ENCODE assay signal across 11 cellular contexts in the genomic region with DNA sequence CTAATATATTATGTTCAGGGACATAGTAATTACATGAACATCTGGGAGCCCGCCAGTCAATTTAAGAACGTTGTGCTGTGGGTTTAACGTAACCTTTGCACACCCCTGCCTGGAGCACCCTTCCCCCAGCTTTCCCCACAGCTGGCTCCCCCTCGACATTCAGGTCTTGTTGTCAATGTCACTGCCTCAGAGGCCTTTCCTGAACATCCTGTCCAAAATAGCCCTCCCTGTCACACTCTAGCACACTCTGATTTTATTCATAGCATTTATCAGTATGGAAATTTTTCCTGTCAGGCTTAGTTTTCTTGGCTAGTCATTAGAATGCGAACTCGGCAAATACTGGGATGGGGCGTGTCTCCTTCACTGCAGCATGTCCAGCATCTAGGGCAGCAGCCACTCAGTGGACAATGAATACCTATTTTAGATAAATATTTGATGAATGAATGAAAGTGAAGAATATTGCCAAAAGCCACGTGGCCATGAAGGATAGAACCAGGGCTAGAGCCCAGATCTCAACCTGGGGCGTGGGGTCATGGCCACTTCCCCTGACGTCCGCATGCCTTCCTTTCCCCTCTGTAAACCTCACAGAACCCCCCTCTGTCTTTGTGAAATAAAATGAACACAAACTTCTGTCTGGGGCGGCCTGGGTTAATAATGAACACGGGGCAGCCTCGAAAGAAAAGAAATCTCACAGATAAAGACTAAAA. TPM values are rescaled to one million over a fixed set of nuclear protein-coding genes. Genes with fewer than 3 reads are reported as not detected.
DNase-seq lines count a peak whose midpoint lies in the region; ATAC-seq and TF ChIP-seq lines count a peak whose summit lies in the region.
"Had no signal": no experiment of that assay in that cellular context is flagged by ENCODE, and none has a peak within 500 bp of the region (broad histone marks: within the 10 kb centered on the region; RNA-seq: fewer than 3 reads in every experiment).

No MANE protein-coding gene starts in this region.

- no peak overlapping the region for H3K27ac ChIP-seq in CD8-positive, alpha-beta T cell (ENCODE audit: low read depth, low read length)
- no peak overlapping the region for H3K27ac ChIP-seq in naive thymus-derived CD4-positive, alpha-beta T cell (ENCODE audit: low read depth, low read length)
- H3K27ac ChIP-seq: lower lobe of right lung had no signal

- no peak overlapping the region for H3K27ac Mint-ChIP-seq in CD8-positive, alpha-beta T cell
- peak overlapping the region; percentile 65 for H3K27ac Mint-ChIP-seq in activated B cell treated with CpG ODN at 0.5 μM for 24 hours
- peak overlapping the region; percentile 56 for H3K27ac Mint-ChIP-seq in memory B cell
- peak overlapping the region in 3 of 9 donors; percentile 74 to 83 (median 79) for H3K27ac Mint-ChIP-seq in naive thymus-derived CD4-positive, alpha-beta T cell

- no peaks in the 10 kb centered on the region for H3K9me3 Mint-ChIP-seq in CD8-positive, alpha-beta T cell
- H3K9me3 Mint-ChIP-seq in activated B cell treated with CpG ODN at 0.5 μM for 24 hours (no peaks in the 10 kb centered on the region), memory B cell (no peaks in the 10 kb centered on the region)
- H3K9me3 Mint-ChIP-seq in naive thymus-derived CD4-positive, alpha-beta T cell: no peaks in the 10 kb centered on the region

- CTCF ChIA-PET in CD8-positive, alpha-beta T cell (lab: Charles Lee): interaction anchor here (0.6 to 1.1 kb wide), 4 partner anchors 13 to 173 kb away, joined by 3 read pairs; no protein-coding TSS in a partner anchor
- CTCF ChIA-PET in activated B cell treated with CpG ODN at 0.5 μM for 24 hours (lab: Charles Lee): interaction anchor here (1.4 kb wide), 1 partner anchor 50 kb away, joined by 4 read pairs; no protein-coding TSS in a partner anchor
- CTCF ChIA-PET in naive thymus-derived CD4-positive, alpha-beta T cell (lab: Charles Lee): interaction anchor here (0.9 kb wide), 1 partner anchor 38 kb away, joined by 3 read pairs; no protein-coding TSS in a partner anchor

- no peaks in the 10 kb centered on the region for H3K27me3 Mint-ChIP-seq in CD8-positive, alpha-beta T cell (ENCODE audit: low read depth)
- H3K27me3 Mint-ChIP-seq in activated B cell treated with CpG ODN at 0.5 μM for 24 hours: no peaks in the 10 kb centered on the region
- no peaks in the 10 kb centered on the region for H3K27me3 Mint-ChIP-seq in memory B cell
- no peaks in the 10 kb centered on the region for H3K27me3 Mint-ChIP-seq in naive thymus-derived CD4-positive, alpha-beta T cell

- H3K4me3 ChIP-seq in CD8-positive, alpha-beta T cell (ENCODE audit: low read depth, low read length): no peak overlapping the region
- H3K4me3 ChIP-seq in naive thymus-derived CD4-positive, alpha-beta T cell (ENCODE audit: low read length): no peak overlapping the region
- H3K4me3 ChIP-seq: lower lobe of right lung had no signal

- no peaks in the 10 kb centered on the region for H3K9me3 ChIP-seq in CD8-positive, alpha-beta T cell (ENCODE audit: low read length)
- no peaks in the 10 kb centered on the region for H3K9me3 ChIP-seq in naive thymus-derived CD4-positive, alpha-beta T cell (ENCODE audit: control insufficient read depth in 2 of 3, low read length in 3 of 3)
- H3K9me3 ChIP-seq: lower lobe of right lung had no signal

- TF ChIP-seq CTCF in CD8-positive, alpha-beta T cell (IDR thresholded peaks at IDR 0.05): no peak
- TF ChIP-seq CTCF in activated B cell treated with CpG ODN at 0.5 μM for 24 hours (IDR thresholded peaks at IDR 0.05): no peak

- H3K36me3 Mint-ChIP-seq in CD8-positive, alpha-beta T cell: no peaks in the 10 kb centered on the region
- no peaks in the 10 kb centered on the region for H3K36me3 Mint-ChIP-seq in activated B cell treated with CpG ODN at 0.5 μM for 24 hours (ENCODE audit: low read depth)
- H3K36me3 Mint-ChIP-seq in memory B cell: no peaks in the 10 kb centered on the region
- H3K36me3 Mint-ChIP-seq in naive thymus-derived CD4-positive, alpha-beta T cell: peaks cover 0 to 21% (median 0%) of the 10 kb centered on the region in 5 donors

- H3K4me1 Mint-ChIP-seq in CD8-positive, alpha-beta T cell (ENCODE audit: low read depth): peaks cover 29% of the 10 kb centered on the region
- H3K4me1 Mint-ChIP-seq in activated B cell treated with CpG ODN at 0.5 μM for 24 hours: peaks cover 51% of the 10 kb centered on the region
- H3K4me1 Mint-ChIP-seq in memory B cell: peaks cover 37% of the 10 kb centered on the region
- H3K4me1 Mint-ChIP-seq in naive thymus-derived CD4-positive, alpha-beta T cell: peaks cover 18 to 40% (median 26%) of the 10 kb centered on the region in 7 donors

- intact Hi-C loops in CD8-positive, alpha-beta T cell (cut with DNase I, micrococcal nuclease): no loop called here
- intact Hi-C loops in activated B cell treated with CpG ODN at 0.5 μM for 24 hours (cut with micrococcal nuclease): no loop called here
- intact Hi-C loops in naive thymus-derived CD4-positive, alpha-beta T cell (cut with micrococcal nuclease): loop anchor here in 1 of 2 donors (5.0 kb wide), 1 partner anchor 40 kb away; no protein-coding TSS in a partner anchor

- ATAC-seq in CD8-positive, alpha-beta T cell: no peak
- ATAC-seq in GM18907 (IDR thresholded peaks at IDR 0.05; ENCODE audit: unreplicated experiment) (peak; percentile 6), activated B cell treated with CpG ODN at 0.5 μM for 24 hours (ENCODE audit: low read depth) (no peak), memory B cell (ENCODE audit: low read depth) (no peak), HG03521 (IDR thresholded peaks at IDR 0.05; ENCODE audit: unreplicated experiment) (no peak)
- ATAC-seq in naive thymus-derived CD4-positive, alpha-beta T cell: no peak
- ATAC-seq: lower lobe of right lung had no signal

- H3K27me3 ChIP-seq in CD8-positive, alpha-beta T cell (ENCODE audit: insufficient read depth, low read length): no peaks in the 10 kb centered on the region
- H3K27me3 ChIP-seq in naive thymus-derived CD4-positive, alpha-beta T cell (ENCODE audit: control insufficient read depth in 2 of 2, insufficient read depth in 2 of 2, low read length in 2 of 2): no peaks in the 10 kb centered on the region

- peak overlapping the region; percentile 75 for H3K4me3 Mint-ChIP-seq in CD8-positive, alpha-beta T cell
- H3K4me3 Mint-ChIP-seq in activated B cell treated with CpG ODN at 0.5 μM for 24 hours (peak overlapping the region; percentile 70), memory B cell (peak overlapping the region; percentile 32)
- H3K4me3 Mint-ChIP-seq in naive thymus-derived CD4-positive, alpha-beta T cell: peak overlapping the region in 2 of 10 donors; percentile 81 to 87

- H3K36me3 ChIP-seq in CD8-positive, alpha-beta T cell (ENCODE audit: insufficient read depth, low read length): no peaks in the 10 kb centered on the region
- H3K36me3 ChIP-seq in naive thymus-derived CD4-positive, alpha-beta T cell (ENCODE audit: control insufficient read depth in 2 of 3, insufficient read depth in 3 of 3, low read length in 3 of 3): no peaks in the 10 kb centered on the region
- H3K36me3 ChIP-seq: lower lobe of right lung had no signal

- no peak for DNase-seq in CD8-positive, alpha-beta T cell
- DNase-seq in activated B cell treated with CpG ODN at 0.5 μM for 24 hours (no peak), memory B cell (ENCODE audit: low spot score in 2 of 2) (no peak), GOT3 (lab: John Stamatoyannopoulos, UW) (no peak), kidney glomerular epithelial cell (lab: John Stamatoyannopoulos, UW) (no peak)
- no peak for DNase-seq in naive thymus-derived CD4-positive, alpha-beta T cell
- DNase-seq: lower lobe of right lung, substantia nigra, T-helper 9 cell had no signal

- POLR2A ChIA-PET in CD8-positive, alpha-beta T cell (lab: Charles Lee): no interaction called here
- POLR2A ChIA-PET in activated B cell treated with CpG ODN at 0.5 μM for 24 hours (lab: Charles Lee): interaction anchor here (0.7 to 2.3 kb wide), 8 partner anchors 11 to 702 kb away, joined by 3 to 20 read pairs (median 5); a partner anchor contains a TSS
- POLR2A ChIA-PET in naive thymus-derived CD4-positive, alpha-beta T cell (lab: Charles Lee): no interaction called here

- peaks cover 13% of the 10 kb centered on the region for H3K4me1 ChIP-seq in CD8-positive, alpha-beta T cell (ENCODE audit: insufficient read depth, low read length)
- H3K4me1 ChIP-seq in naive thymus-derived CD4-positive, alpha-beta T cell (ENCODE audit: control insufficient read depth in 2 of 2, insufficient read depth in 2 of 2, low read length in 2 of 2): peaks cover 0 to 10% of the 10 kb centered on the region in 2 donors

RNA-seq across cellular contexts. Expression of a gene that starts 10.5 kb away (rescaled TPM):
- total RNA-seq in CD8-positive, alpha-beta T cell: under 1 TPM; 0.46 to 0.56 TPM
- 0.91 TPM in 2 replicates for total RNA-seq in activated B cell treated with CpG ODN at 0.5 μM for 24 hours
- 10 to 100 TPM in 1 of 5 experiments, 1 to 10 TPM in 2, under 1 TPM in 2; 0.40 to 11.3 (median 1.1) TPM for total RNA-seq in naive thymus-derived CD4-positive, alpha-beta T cell
- polyA plus RNA-seq in naive thymus-derived CD4-positive, alpha-beta T cell: under 1 TPM; 0.06 to 0.37 TPM

RNA-seq across cellular contexts. Expression of a gene that starts 57.9 kb away (rescaled TPM):
- not detected for total RNA-seq in CD8-positive, alpha-beta T cell
- total RNA-seq in activated B cell treated with CpG ODN at 0.5 μM for 24 hours: 0.20 TPM in 1 of 2 replicates, not detected in the other
- 1 to 10 TPM in 1 of 5 experiments, under 1 TPM in 1, not detected in 3; 0.96 to 1.8 TPM for total RNA-seq in naive thymus-derived CD4-positive, alpha-beta T cell
- polyA plus RNA-seq in naive thymus-derived CD4-positive, alpha-beta T cell: not detected
